In the genomic region with DNA sequence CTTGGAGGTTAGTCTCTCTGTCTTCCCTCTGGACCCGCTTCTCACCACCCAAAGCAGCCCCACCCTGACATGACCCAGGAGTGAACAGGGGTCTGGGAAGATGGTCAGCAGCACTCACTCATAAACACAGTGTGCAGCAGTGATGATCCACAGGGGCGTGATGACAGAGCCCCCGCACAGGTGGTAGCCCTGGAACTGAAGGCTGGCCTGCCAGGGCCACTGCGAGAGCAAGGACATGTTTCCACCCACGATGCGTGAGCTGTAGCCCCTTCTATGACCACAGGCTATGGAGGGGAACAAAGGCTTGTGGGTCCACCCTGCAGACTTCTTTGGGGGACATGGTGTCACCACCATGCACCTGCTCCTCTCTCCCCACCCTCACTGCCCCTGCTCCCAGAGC, we compare ENCODE assay signal across 31 cellular contexts. TPM values are rescaled to one million over a fixed set of nuclear protein-coding genes. Genes with fewer than 3 reads are reported as not detected.
"Had no signal": no experiment of that assay in that cellular context is flagged by ENCODE, and none has a peak within 500 bp of the region (broad histone marks: within the 10 kb centered on the region; RNA-seq: fewer than 3 reads in every experiment).

No MANE protein-coding gene starts in this region.

- H3K27me3 ChIP-seq: ovary, right atrium auricular region, testis, tibial nerve had no signal

- H3K36me3 ChIP-seq: heart right ventricle, ovary, right atrium auricular region, sigmoid colon, tibial nerve had no signal

- H3K27me3 Mint-ChIP-seq: stimulated activated naive CD8-positive, alpha-beta T cell treated with anti-CD3 and anti-CD28 coated beads, Interleukin-15, amount 100 ng/mL, for 72 hours had no signal

- H3K4me1 ChIP-seq: heart right ventricle, right atrium auricular region, sigmoid colon, testis, tibial nerve had no signal

- DNase-seq: effector CD4-positive, alpha-beta T cell; endodermal cell; erythroblast; heart right ventricle; hypothalamus; natural killer cell; nucleus accumbens; ovary; sigmoid colon; stimulated activated CD4-positive, alpha-beta T cell treated with anti-CD3 and anti-CD28 coated beads, Interleukin-2, amount 100 ng/mL, for 24 hours; stimulated activated CD4-positive, alpha-beta T cell treated with anti-CD3 and anti-CD28 coated beads, Interleukin-4, amount 100 ng/mL, for 4 hours; stimulated activated naive B cell treated with anti-CD40 and anti-IgM and Interleukin-4, amounts not matched to agents 10 μg/mL and 1 μg/mL and 100 μg/mL, for 72 hours; stimulated activated naive CD8-positive, alpha-beta T cell treated with anti-CD3 and anti-CD28 coated beads, Interleukin-15, amount 100 ng/mL, for 72 hours; testis had no signal

- H3K4me1 Mint-ChIP-seq: endodermal cell, neural crest cell had no signal

- H3K9me3 ChIP-seq: mucosa of descending colon, ovary, testis had no signal

- ATAC-seq: heart right ventricle; left lobe of liver; mucosa of descending colon; natural killer cell; stimulated activated naive B cell treated with anti-CD40 and anti-IgM and Interleukin-4, amounts not matched to agents 10 μg/mL and 1 μg/mL and 100 μg/mL, for 72 hours; stimulated activated naive CD8-positive, alpha-beta T cell treated with anti-CD3 and anti-CD28 coated beads, Interleukin-15, amount 100 ng/mL, for 72 hours had no signal

- H3K27ac ChIP-seq: heart right ventricle, ovary, right atrium auricular region, sigmoid colon, skin epidermis, testis, tibial nerve had no signal

- FAIRE-seq: colon, endothelial cell of umbilical vein, frontal cortex, islet of Langerhans had no signal

- H3K4me3 ChIP-seq: heart right ventricle, mucosa of descending colon, ovary, right atrium auricular region, sigmoid colon, skin epidermis, testis, tibial nerve had no signal

- H3K4me3 Mint-ChIP-seq: endodermal cell; natural killer cell; neural crest cell; stimulated activated naive B cell treated with anti-CD40 and anti-IgM and Interleukin-4, amounts not matched to agents 10 μg/mL and 1 μg/mL and 100 μg/mL, for 72 hours; stimulated activated naive CD8-positive, alpha-beta T cell treated with anti-CD3 and anti-CD28 coated beads, Interleukin-15, amount 100 ng/mL, for 72 hours had no signal

- H3K27ac Mint-ChIP-seq: endodermal cell; natural killer cell; stimulated activated naive B cell treated with anti-CD40 and anti-IgM and Interleukin-4, amounts not matched to agents 10 μg/mL and 1 μg/mL and 100 μg/mL, for 72 hours; stimulated activated naive CD8-positive, alpha-beta T cell treated with anti-CD3 and anti-CD28 coated beads, Interleukin-15, amount 100 ng/mL, for 72 hours had no signal

RNA-seq across cellular contexts. Expression of a gene that starts 12.9 kb away (rescaled TPM):
- total RNA-seq: endodermal cell, endothelial cell of umbilical vein, frontal cortex, glomerular endothelial cell, myocyte, neural crest cell, posterior vena cava, tibial nerve, urinary bladder had no signal
- polyA plus RNA-seq: endothelial cell of umbilical vein, urinary bladder had no signal

RNA-seq across cellular contexts. Expression of a gene that starts 16.6 kb away (rescaled TPM):
- total RNA-seq: dermis microvascular lymphatic vessel endothelial cell, endothelial cell of umbilical vein, frontal cortex, glomerular endothelial cell, heart right ventricle, lower leg skin, myocyte, natural killer cell, neural crest cell, posterior vena cava, right atrium auricular region, subcutaneous adipose tissue, testis, tibial nerve, urinary bladder had no signal
- polyA plus RNA-seq: endothelial cell of umbilical vein, heart right ventricle, ovary, urinary bladder had no signal

RNA-seq across cellular contexts. Expression of a gene that starts 20.8 kb away (rescaled TPM):
- total RNA-seq: dermis microvascular lymphatic vessel endothelial cell, endodermal cell, endothelial cell of umbilical vein, frontal cortex, glomerular endothelial cell, myocyte, neural crest cell, sigmoid colon had no signal
- polyA plus RNA-seq: endothelial cell of umbilical vein had no signal

RNA-seq across cellular contexts. Expression of a gene that starts 32.1 kb away (rescaled TPM):
- total RNA-seq: dermis microvascular lymphatic vessel endothelial cell, endodermal cell, endothelial cell of umbilical vein, frontal cortex, glomerular endothelial cell, heart right ventricle, lower leg skin, myocyte, natural killer cell, neural crest cell, posterior vena cava, right atrium auricular region, sigmoid colon, subcutaneous adipose tissue, testis, tibial nerve, urinary bladder had no signal
- polyA plus RNA-seq: endothelial cell of umbilical vein, heart right ventricle, ovary, urinary bladder had no signal
